8 cellular contexts compared by ENCODE assay signal in genomic region chr9:100505564-100506159, GRCh38. TPM values are rescaled to one million over a fixed set of nuclear protein-coding genes. Genes with fewer than 3 reads are reported as not detected.
DNase-seq lines count a peak whose midpoint lies in the region; ATAC-seq and TF ChIP-seq lines count a peak whose summit lies in the region.

No MANE protein-coding gene starts in this region.

- H3K27me3 ChIP-seq in AG04450 (ENCODE audit: control insufficient read depth, insufficient read depth, low read length), result no peaks in the 10 kb centered on the region

- peak; percentile 57 for ATAC-seq in HG03442 (IDR thresholded peaks at IDR 0.05; ENCODE audit: unreplicated experiment)

- H3K4me3 ChIP-seq in AG04450 (ENCODE audit: low read depth, low read length) (no peak overlapping the region), astrocyte of the spinal cord (ENCODE audit: low read depth, low read length) (no peak overlapping the region)

- CTCF ChIA-PET in AG04450 (lab: Charles Lee), result interaction anchor here (0.6 to 1.6 kb wide), 12 partner anchors 9 to 86 kb away, joined by 3 to 7 read pairs (median 4); no protein-coding TSS in a partner anchor

- POLR2A ChIA-PET in AG04450 (lab: Yijun Ruan, JAX), result no interaction called here

- no peaks in the 10 kb centered on the region for H3K9me3 ChIP-seq in AG04450 (ENCODE audit: control insufficient read depth, insufficient read depth, low read length)

- TF ChIP-seq CTCF in AG04450 (IDR thresholded peaks at IDR 0.05; ENCODE audit: low read depth, low read length) (peak; percentile 66), GM12872 (IDR thresholded peaks at IDR 0.05; ENCODE audit: insufficient read depth, low read depth, low read length) (peak; percentile 78), astrocyte of the spinal cord (IDR thresholded peaks at IDR 0.05; ENCODE audit: low read depth, low read length) (peak; percentile 75)

- in situ Hi-C loops in astrocyte of the spinal cord (cut with HindIII; ENCODE audit: low sequenced_read_pairs), result no loop called here

- DNase-seq in AG04450 (ENCODE audit: low read depth, low spot score), result peak; percentile 4
- peak; percentile 14 to 47 (median 22) for DNase-seq in T-helper 1 cell
- peak; percentile 33 for DNase-seq in astrocyte of the spinal cord (ENCODE audit: low read depth, low spot score)
- peak; percentile 70 for DNase-seq in left kidney (ENCODE audit: low read depth, low spot score)
- peak; percentile 40 for DNase-seq in stimulated activated CD8-positive, alpha-beta memory T cell treated with anti-CD3 and anti-CD28 coated beads, Interleukin-15, amount 100 ng/mL, for 1 hour (ENCODE audit: low read depth)
- no peak for DNase-seq in NCI-H1092 treated with DMSO at 0.1 percent for 48 hours (lab: John Stamatoyannopoulos, UW)

- H3K27ac ChIP-seq in AG04450 (ENCODE audit: low read depth, low read length), result no peak overlapping the region

RNA-seq across cellular contexts. Expression of gene TMEFF1, which starts 32.7 kb away (rescaled TPM):
- polyA plus RNA-seq in AG04450 (2011; rRNA removed), result 0.32 and 0.45 TPM in 2 replicates
- 0.09 and 0.61 TPM in 2 replicates for polyA minus RNA-seq in AG04450 (2011; rRNA and poly(A)+ RNA removed)
